ENCODE assay signal across 20 cellular contexts in the genomic region with DNA sequence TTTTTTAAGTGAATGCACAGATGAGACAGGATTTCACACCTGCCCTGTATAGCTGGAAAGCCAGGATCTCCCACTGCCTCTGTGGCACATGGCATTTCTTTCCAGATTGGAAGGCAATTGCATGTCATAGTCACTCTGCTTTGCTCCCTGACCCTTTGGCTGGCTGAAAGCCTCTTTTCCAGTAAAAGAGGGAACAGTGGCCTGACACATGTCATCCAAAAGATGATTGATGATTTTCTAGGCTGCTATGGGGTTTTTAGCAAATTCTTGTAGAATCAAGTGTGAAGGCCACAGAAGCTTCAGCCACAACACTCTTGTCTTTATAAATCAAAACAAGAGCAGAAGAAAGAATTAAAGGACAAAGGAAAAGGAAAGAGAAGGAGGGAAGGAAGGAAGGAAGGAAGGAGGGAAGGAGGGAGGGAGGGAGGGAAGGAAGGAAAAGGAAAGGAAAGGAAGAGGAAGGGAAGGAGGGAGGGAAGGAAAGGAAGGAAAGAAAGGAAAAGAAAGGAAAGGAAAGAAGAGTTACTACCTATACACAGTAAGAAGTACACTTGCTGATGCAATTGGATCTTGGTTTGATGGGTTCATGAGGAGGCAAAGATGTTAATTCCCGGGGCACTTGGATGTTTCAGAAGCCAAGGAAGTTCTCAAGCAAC.
A peak's percentile ranks its signal among the peaks of the same experiment; 100 is the strongest.
DNase-seq lines count a peak whose midpoint lies in the region; ATAC-seq, FAIRE-seq and TF ChIP-seq lines count a peak whose summit lies in the region.
"Had no signal": no experiment of that assay in that cellular context is flagged by ENCODE, and none has a peak within 500 bp of the region (broad histone marks: within the 10 kb centered on the region; RNA-seq: fewer than 3 reads in every experiment).

No MANE protein-coding gene starts in this region.

- DNase-seq in NCI-H748 (lab: John Stamatoyannopoulos, UW; ENCODE audit: unreplicated experiment) (peak; percentile 24), NCI-H748 treated with DMSO at 0.1 percent for 48 hours (lab: John Stamatoyannopoulos, UW) (no peak), HEK293T (ENCODE audit: extremely low spot score) (no peak), K562 (ENCODE audit: extremely low read depth in 1 of 4, low spot score in 3 of 4) (no peak), NCI-H1436 treated with DMSO at 0.1 percent for 48 hours (lab: John Stamatoyannopoulos, UW) (no peak), chondrocyte (ENCODE audit: low spot score) (no peak)
- DNase-seq: C1 segment of cervical spinal cord; Calu3; CD4-positive, alpha-beta memory T cell; COR-L47; DMS53; DMS79 treated with DMSO at 0.1 percent for 48 hours; GF-D8; GOT3 had no signal

- no peaks in the 10 kb centered on the region for H3K4me1 ChIP-seq in HEK293 (ENCODE audit: control insufficient read depth, insufficient read depth, low read length)
- no peaks in the 10 kb centered on the region for H3K4me1 ChIP-seq in K562 (replicated peaks in 1 of 2; ENCODE audit: control insufficient read depth in 2 of 2, insufficient read depth in 2 of 2, low read length in 2 of 2)

- intact Hi-C loops in K562 (cut with micrococcal nuclease), result no loop called here

- 0% methylated on average over 1 of the region's 1 CpG for WGBS in K562 (ENCODE audit: insufficient coverage, low coverage, missing lambda C conversion rate)

- TF ChIP-seq RAD21 in K562 (CRISPR knock-in tag; conservative IDR thresholded peaks at IDR 0.05 in 1 of 2, IDR thresholded peaks at IDR 0.05 in 1 of 2), result no peak

- H3K27ac ChIP-seq in HEK293 (ENCODE audit: extremely low read depth, low read depth, low read length) (no peak overlapping the region), K562 (ENCODE audit: extremely low read depth, low read depth, low read length) (no peak overlapping the region)

- peaks cover 2 to 9% of the 10 kb centered on the region in 2 experiments; a peak in 3 of 5 replicates for H3K27me3 ChIP-seq in K562 (ENCODE audit: control insufficient read depth in 2 of 2, insufficient read depth in 2 of 2, low read length in 2 of 2)

- no peaks in the 10 kb centered on the region for H4K20me1 ChIP-seq in K562 (replicated peaks; ENCODE audit: control insufficient read depth, insufficient read depth, low read length)

- no peak overlapping the region for H3K9ac ChIP-seq in K562 (ENCODE audit: insufficient read depth in 1 of 2, low read depth in 2 of 2, low read length in 2 of 2)

- H3K9me3 Mint-ChIP-seq in chondrocyte (ENCODE audit: low read depth), result peaks cover 3% of the 10 kb centered on the region

- H2AFZ ChIP-seq in K562 (ENCODE audit: low read depth, low read length), result no peak overlapping the region

- ATAC-seq in K562 (no peak), GM18907 (IDR thresholded peaks at IDR 0.05; ENCODE audit: unreplicated experiment) (no peak)

- no peak overlapping the region for H3K27ac Mint-ChIP-seq in chondrocyte (ENCODE audit: unreplicated experiment)
- H3K27ac Mint-ChIP-seq: CD4-positive, alpha-beta memory T cell had no signal

- CTCF ChIA-PET in HEK293 (lab: Yijun Ruan, JAX) (interaction anchor here (0.6 to 1.1 kb wide), 3 partner anchors 164 to 390 kb away, joined by 3 to 6 read pairs (median 3); no protein-coding TSS in a partner anchor), HEK293T (lab: Yijun Ruan, JAX) (interaction anchor here (0.7 to 0.8 kb wide), 2 partner anchors 10 to 809 kb away, joined by 3 read pairs; no protein-coding TSS in a partner anchor), K562 (lab: Yijun Ruan, JAX; ENCODE audit: low intra/inter-chr PET ratio) (no interaction called here)

- no peaks in the 10 kb centered on the region for H3K79me2 ChIP-seq in K562 (ENCODE audit: control insufficient read depth, insufficient read depth, low read length)

- H3K4me1 Mint-ChIP-seq in chondrocyte (ENCODE audit: low read depth), result peaks cover 31% of the 10 kb centered on the region
- H3K4me1 Mint-ChIP-seq: CD4-positive, alpha-beta memory T cell had no signal

- no peaks in the 10 kb centered on the region for H3K9me1 ChIP-seq in K562 (ENCODE audit: control insufficient read depth, insufficient read depth, low read length)

- no peak for TF ChIP-seq CTCF in HEK293 (tag by site-specific recombination; IDR thresholded peaks at IDR 0.05)
- TF ChIP-seq CTCF in K562 (IDR thresholded peaks at IDR 0.05 in 2 of 3, conservative IDR thresholded peaks at IDR 0.05 in 1 of 3; ENCODE audit: insufficient read depth in 2 of 3, low read depth in 1 of 3, low read length in 3 of 3), result no peak
- no peak for TF ChIP-seq CTCF in chondrocyte (IDR thresholded peaks at IDR 0.05)

- H3K36me3 ChIP-seq in HEK293 (ENCODE audit: control insufficient read depth in 2 of 2, insufficient read depth in 1 of 2, low read length in 2 of 2) (no peaks in the 10 kb centered on the region), K562 (ENCODE audit: control insufficient read depth, insufficient read depth, low read length) (no peaks in the 10 kb centered on the region)
- H3K36me3 ChIP-seq: HAP-1 had no signal

- H3K36me3 Mint-ChIP-seq in chondrocyte (ENCODE audit: low read depth), result no peaks in the 10 kb centered on the region
- H3K36me3 Mint-ChIP-seq: CD4-positive, alpha-beta memory T cell had no signal

- H3K9me3 ChIP-seq in HEK293 (ENCODE audit: control insufficient read depth, insufficient read depth, low read depth, low read length) (no peaks in the 10 kb centered on the region), K562 (replicated peaks; ENCODE audit: control insufficient read depth, insufficient read depth, low read depth, low read length) (no peaks in the 10 kb centered on the region)
- H3K9me3 ChIP-seq: HAP-1 had no signal

- H3K4me2 ChIP-seq in K562 (ENCODE audit: insufficient read depth, low read length), result no peak overlapping the region

- TF ChIP-seq POLR2A in K562 (conservative IDR thresholded peaks at IDR 0.05), result no peak

- no peaks in the 10 kb centered on the region for H3K27me3 Mint-ChIP-seq in chondrocyte (ENCODE audit: low read depth)

- in situ Hi-C loops in K562 (cut with MboI), result no loop called here

- no peak overlapping the region for H3K4me3 Mint-ChIP-seq in chondrocyte (ENCODE audit: unreplicated experiment)
- H3K4me3 Mint-ChIP-seq: CD4-positive, alpha-beta memory T cell had no signal

- no peak for TF ChIP-seq EP300 in K562 (IDR thresholded peaks at IDR 0.05; ENCODE audit: low read length)

- FAIRE-seq in K562 (lab: Jason Lieb, UNC), result no peak
- FAIRE-seq: GM12891, GM18507, H54 had no signal

- POLR2A ChIA-PET in HEK293 (lab: Yijun Ruan, JAX) (interaction anchor here (0.6 kb wide), 1 partner anchor 388 kb away, joined by 14 read pairs; no protein-coding TSS in a partner anchor), HEK293T (lab: Yijun Ruan, JAX) (no interaction called here), K562 (lab: Yijun Ruan, JAX) (interaction anchor here (0.5 kb wide), 1 partner anchor 864 kb away, joined by 3 read pairs; no protein-coding TSS in a partner anchor)

- BruUV-seq in K562 (replicated peaks; lab: Mats Ljungman, UMichigan), result no TSS peak

- H3K4me3 ChIP-seq in HEK293 (ENCODE audit: low read depth, low read length) (no peak overlapping the region), K562 (no peak overlapping the region)
- H3K4me3 ChIP-seq: HAP-1 had no signal

TF ChIP-seq in HEK293, 187 proteins besides CTCF, POLR2A, EP300 and RAD21:
- peak; percentile 92 for TF ChIP-seq ZNF366 (tag by site-specific recombination; conservative IDR thresholded peaks at IDR 0.05)
- peak; percentile 39; the same call in 1 of the 2 replicates for TF ChIP-seq PRDM1 (tag by site-specific recombination; IDR thresholded peaks at IDR 0.05)
- no peak for TF ChIP-seq ZNF529 (tag by site-specific recombination; IDR thresholded peaks at IDR 0.05; ENCODE audit: insufficient replicate concordance)

TF ChIP-seq in HEK293T, 16 proteins besides CTCF, POLR2A, EP300 and RAD21:
- TF ChIP-seq, protein P1, sequence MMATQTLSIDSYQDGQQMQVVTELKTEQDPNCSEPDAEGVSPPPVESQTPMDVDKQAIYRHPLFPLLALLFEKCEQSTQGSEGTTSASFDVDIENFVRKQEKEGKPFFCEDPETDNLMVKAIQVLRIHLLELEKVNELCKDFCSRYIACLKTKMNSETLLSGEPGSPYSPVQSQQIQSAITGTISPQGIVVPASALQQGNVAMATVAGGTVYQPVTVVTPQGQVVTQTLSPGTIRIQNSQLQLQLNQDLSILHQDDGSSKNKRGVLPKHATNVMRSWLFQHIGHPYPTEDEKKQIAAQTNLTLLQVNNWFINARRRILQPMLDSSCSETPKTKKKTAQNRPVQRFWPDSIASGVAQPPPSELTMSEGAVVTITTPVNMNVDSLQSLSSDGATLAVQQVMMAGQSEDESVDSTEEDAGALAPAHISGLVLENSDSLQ (IDR thresholded peaks at IDR 0.05), result peak; percentile 56
- no peak for TF ChIP-seq HDGF (IDR thresholded peaks at IDR 0.05; ENCODE audit: borderline replicate concordance)

TF ChIP-seq in K562, 482 proteins besides CTCF, POLR2A, EP300 and RAD21 (continues in another document):
- TF ChIP-seq, protein P1 (IDR thresholded peaks at IDR 0.05), result 0 out of 2 replicates have a peak, but pooled peaks have one; percentile 20
